Comparison of ENCODE assay signal across 8 cellular contexts in genomic region chr1:160665330-160666078, GRCh38. TPM values are rescaled to one million over a fixed set of nuclear protein-coding genes. Genes with fewer than 3 reads are reported as not detected.
DNase-seq lines count a peak whose midpoint lies in the region; ATAC-seq, FAIRE-seq and TF ChIP-seq lines count a peak whose summit lies in the region.

No MANE protein-coding gene starts in this region.

- H3K4me1 ChIP-seq in HAP-1: no peaks in the 10 kb centered on the region

- TF ChIP-seq POLR2A in H54 (IDR thresholded peaks at IDR 0.05; ENCODE audit: low read depth, low read length): no peak

- ATAC-seq in natural killer cell: peak; percentile 44 to 76 (median 55)

- no peaks in the 10 kb centered on the region for H3K9me3 Mint-ChIP-seq in natural killer cell

- no peak for FAIRE-seq in H54 (lab: Jason Lieb, UNC)

- no peaks in the 10 kb centered on the region for H3K27me3 Mint-ChIP-seq in natural killer cell (ENCODE audit: low read depth in 2 of 2)

- in situ Hi-C loops in HAP-1 (cut with MboI; ENCODE audit: low sequenced_read_pairs): no loop called here

- H3K4me1 Mint-ChIP-seq in natural killer cell: peaks cover 34 to 49% of the 10 kb centered on the region in 2 donors

- H3K27ac Mint-ChIP-seq in natural killer cell: peak overlapping the region; percentile 17 to 46

- DNase-seq in GF-D8 (lab: John Stamatoyannopoulos, UW): peak; percentile 96
- DNase-seq in NOMO-1 treated with dmso at 0.1 percent for 144 hours (lab: John Stamatoyannopoulos, UW; ENCODE audit: unreplicated experiment): peak; percentile 71
- peak; percentile 28 for DNase-seq in choroid plexus epithelial cell (ENCODE audit: low read depth)
- no peak for DNase-seq in natural killer cell
- DNase-seq in DMS79 (lab: John Stamatoyannopoulos, UW): no peak
- no peak for DNase-seq in H54 (ENCODE audit: insufficient read length, low spot score)
- no peak for DNase-seq in HAP-1 (ENCODE audit: low spot score in 2 of 2)
- DNase-seq in LoVo (ENCODE audit: low spot score): no peak

- peak overlapping the region; percentile 21 for H3K4me3 Mint-ChIP-seq in natural killer cell

- TF ChIP-seq CTCF in choroid plexus epithelial cell (conservative IDR thresholded peaks at IDR 0.05; ENCODE audit: low read depth, low read length): no peak
- no peak for TF ChIP-seq CTCF in natural killer cell (IDR thresholded peaks at IDR 0.05)

- peaks cover 4% of the 10 kb centered on the region; the same call in 1 of the 2 replicates for H3K27me3 ChIP-seq in HAP-1 (ENCODE audit: low read depth)

- H3K9me3 ChIP-seq in HAP-1: no peaks in the 10 kb centered on the region

- H3K36me3 ChIP-seq in HAP-1 (replicated peaks): no peaks in the 10 kb centered on the region

- H3K4me3 ChIP-seq in choroid plexus epithelial cell (ENCODE audit: low read depth, low read length) (no peak overlapping the region), HAP-1 (no peak overlapping the region)

- no peaks in the 10 kb centered on the region for H3K36me3 Mint-ChIP-seq in natural killer cell

- intact Hi-C loops in natural killer cell (cut with micrococcal nuclease): no loop called here

RNA-seq across cellular contexts. Expression of gene SLAMF1, which starts 18.7 kb away (rescaled TPM):
- 1 to 10 TPM; 1.1 to 3.5 (median 2.1) TPM for total RNA-seq in natural killer cell

RNA-seq across cellular contexts. Expression of gene CD48, which starts 46.1 kb away (rescaled TPM):
- 100 to 1,000 TPM; 213 to 249 (median 223) TPM for total RNA-seq in natural killer cell

Comparison
In these comparisons a context has a peak if more than half of its experiments do, and no peak if none do; other contexts are left out.
1. DNase-seq: peak in GF-D8 (single experiment), NOMO-1 treated with dmso at 0.1 percent for 144 hours (single experiment) and choroid plexus epithelial cell (single experiment); none in natural killer cell (single experiment), DMS79 (single experiment), H54 (single experiment), HAP-1 (0 of 2) and LoVo (single experiment).